Comparison of ENCODE assay signal across 11 cellular contexts in genomic region chr13:44271031-44271433, GRCh38.
A peak's percentile ranks its signal among the peaks of the same experiment; 100 is the strongest.
DNase-seq lines count a peak whose midpoint lies in the region; FAIRE-seq and TF ChIP-seq lines count a peak whose summit lies in the region.
"Had no signal": no experiment of that assay in that cellular context is flagged by ENCODE, and none has a peak within 500 bp of the region (broad histone marks: within the 10 kb centered on the region; RNA-seq: fewer than 3 reads in every experiment).

No MANE protein-coding gene starts in this region.

- peak; percentile 10 for DNase-seq in NCI-H69 (lab: John Stamatoyannopoulos, UW)
- peak; percentile 73 for DNase-seq in bronchial epithelial cell (ENCODE audit: low read depth)
- peak; percentile 84 for DNase-seq in iris pigment epithelial cell (ENCODE audit: low read depth)
- DNase-seq in cerebellum (ENCODE audit: low spot score), result no peak
- DNase-seq in retina, result no peak
- no peak for DNase-seq in stimulated activated CD4-positive, alpha-beta T cell treated with anti-CD3 and anti-CD28 coated beads, Interleukin-2, amount 100 ng/mL, for 24 hours
- DNase-seq in stimulated activated CD4-positive, alpha-beta T cell treated with anti-CD3 and anti-CD28 coated beads, Interleukin-2, amount 100 ng/mL, for 48 hours, result no peak
- DNase-seq: DND-41; stimulated activated naive B cell treated with anti-CD40 and anti-IgM and Interleukin-4, amounts not matched to agents 10 μg/mL and 1 μg/mL and 100 μg/mL, for 72 hours had no signal

- no peak for FAIRE-seq in bronchial epithelial cell (lab: Jason Lieb, UNC)
- FAIRE-seq: H54 had no signal

- TF ChIP-seq CTCF in bronchial epithelial cell (IDR thresholded peaks at IDR 0.05; ENCODE audit: insufficient read depth, low read length, severe bottlenecking), result no peak

- peak overlapping the region; percentile 53 for H3K27ac ChIP-seq in temporal lobe (ENCODE audit: low read depth, low read length)

- no peak overlapping the region for H3K4me3 ChIP-seq in bronchial epithelial cell (ENCODE audit: low read depth, low read length)

- no peaks in the 10 kb centered on the region for H3K27me3 ChIP-seq in bronchial epithelial cell (ENCODE audit: control insufficient read depth, insufficient read depth, low read length)

- no peaks in the 10 kb centered on the region for H3K36me3 ChIP-seq in bronchial epithelial cell (ENCODE audit: control insufficient read depth, insufficient read depth, low read length)

Comparison
In these comparisons a context has a peak if more than half of its experiments do, and no peak if none do; other contexts are left out.
1. DNase-seq: peak in NCI-H69 (single experiment), bronchial epithelial cell (single experiment) and iris pigment epithelial cell (single experiment); none in cerebellum (single experiment), retina (single experiment), stimulated activated CD4-positive, alpha-beta T cell treated with anti-CD3 and anti-CD28 coated beads, Interleukin-2, amount 100 ng/mL, for 24 hours (0 of 2) and stimulated activated CD4-positive, alpha-beta T cell treated with anti-CD3 and anti-CD28 coated beads, Interleukin-2, amount 100 ng/mL, for 48 hours (0 of 2).